8 cellular contexts compared by ENCODE assay signal in the genomic region with DNA sequence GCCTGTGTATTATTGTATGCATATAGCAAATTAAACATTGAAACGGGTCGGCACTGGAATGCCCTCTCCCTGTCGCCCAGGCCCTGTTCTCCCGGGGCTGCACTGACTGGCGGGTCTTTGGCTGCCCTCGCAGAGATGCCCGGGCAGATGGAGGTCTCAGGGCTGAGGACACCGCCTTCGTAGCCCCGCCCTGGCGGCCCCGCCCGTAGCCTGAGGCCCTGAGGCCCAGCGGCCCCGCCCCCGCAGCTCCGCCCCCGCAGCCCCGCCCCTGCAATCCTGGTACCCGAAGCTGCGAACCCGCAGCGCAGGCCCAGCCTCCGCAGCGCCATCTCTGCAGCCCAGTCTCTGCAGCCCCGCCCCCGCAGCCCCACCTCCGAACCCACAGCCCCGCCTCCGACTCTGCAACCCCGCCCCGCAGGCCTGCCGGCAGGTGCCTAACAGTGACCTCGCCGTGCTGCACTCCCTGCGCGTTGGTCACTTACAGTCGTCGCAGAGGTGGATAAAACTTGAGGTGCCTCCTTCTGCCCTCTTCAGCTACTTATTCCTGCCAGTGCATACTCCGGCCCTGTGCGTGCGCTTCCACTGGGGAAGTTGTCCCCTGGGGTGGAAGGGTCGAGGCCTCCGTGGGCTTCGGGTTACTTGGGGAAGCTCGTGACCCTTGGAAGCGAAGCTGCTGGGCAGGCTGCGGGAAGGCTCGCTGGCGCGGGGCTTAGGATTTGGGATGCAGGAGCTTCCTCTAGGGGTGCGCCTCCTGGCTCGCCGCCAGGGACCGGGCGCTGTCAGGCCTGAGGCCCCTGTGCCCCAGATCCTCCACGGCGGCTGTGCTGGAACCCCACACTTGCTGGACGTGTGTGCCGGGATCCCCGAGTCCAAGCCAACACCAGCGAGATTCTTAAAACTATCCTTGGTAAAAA.
A peak's percentile ranks its signal among the peaks of the same experiment; 100 is the strongest.
DNase-seq lines count a peak whose midpoint lies in the region; ATAC-seq and TF ChIP-seq lines count a peak whose summit lies in the region.

No MANE protein-coding gene starts in this region.

- dilution Hi-C loops in mammary epithelial cell (cut with HindIII; ENCODE audit: low sequenced_read_pairs): loop anchor here (10.0 kb wide), 1 partner anchor 1080 kb away; no protein-coding TSS in a partner anchor

- 60% methylated on average over 13 of the region's 62 CpGs for WGBS in mammary epithelial cell (ENCODE audit: low coverage, missing lambda C conversion rate)

- H3K79me2 ChIP-seq in mammary epithelial cell (ENCODE audit: insufficient read depth, low read length): no peaks in the 10 kb centered on the region

- H3K4me1 Mint-ChIP-seq in activated B cell treated with CpG ODN at 0.5 μM for 24 hours: peaks cover 23% of the 10 kb centered on the region

- intact Hi-C loops in activated B cell treated with CpG ODN at 0.5 μM for 24 hours (cut with micrococcal nuclease): loop anchor here (1.0 to 10.0 kb wide), 9 partner anchors 29 to 1340 kb away; partner anchors contain the start of genes ICE1, MED10, NSUN2 and SRD5A1
- intact Hi-C loops in mammary epithelial cell (cut with micrococcal nuclease): loop anchor here (5.0 to 10.0 kb wide), 2 partner anchors 883 to 1250 kb away; partner anchors contain the start of gene MED10

- H3K9ac ChIP-seq in mammary epithelial cell (ENCODE audit: insufficient read depth, low read length): no peak overlapping the region

- H3K27me3 Mint-ChIP-seq in activated B cell treated with CpG ODN at 0.5 μM for 24 hours: peaks cover 4% of the 10 kb centered on the region

- no peaks in the 10 kb centered on the region for H4K20me1 ChIP-seq in mammary epithelial cell (ENCODE audit: insufficient read depth, low read length)

- H3K4me3 Mint-ChIP-seq in activated B cell treated with CpG ODN at 0.5 μM for 24 hours: peak overlapping the region; percentile 38

- no peaks in the 10 kb centered on the region for H3K9me3 ChIP-seq in mammary epithelial cell (replicated peaks; ENCODE audit: insufficient read depth, low read length)

- CTCF ChIA-PET in activated B cell treated with CpG ODN at 0.5 μM for 24 hours (lab: Charles Lee): no interaction called here
- CTCF ChIA-PET in mammary epithelial cell (lab: Charles Lee; ENCODE audit: low non-redundant PET): no interaction called here

- H3K27ac ChIP-seq in mammary epithelial cell (ENCODE audit: insufficient read depth, low read depth, low read length): no peak overlapping the region

- H3K27ac Mint-ChIP-seq in activated B cell treated with CpG ODN at 0.5 μM for 24 hours: no peak overlapping the region

- no peaks in the 10 kb centered on the region for H3K36me3 ChIP-seq in mammary epithelial cell (ENCODE audit: insufficient read depth, low read length)

- H3K36me3 Mint-ChIP-seq in activated B cell treated with CpG ODN at 0.5 μM for 24 hours (ENCODE audit: low read depth): peaks cover 12% of the 10 kb centered on the region

- TF ChIP-seq CTCF in activated B cell treated with CpG ODN at 0.5 μM for 24 hours (IDR thresholded peaks at IDR 0.05): no peak
- TF ChIP-seq CTCF in mammary epithelial cell (conservative IDR thresholded peaks at IDR 0.05 in 1 of 2, IDR thresholded peaks at IDR 0.05 in 1 of 2; ENCODE audit: extremely low read depth in 1 of 2, insufficient read depth in 1 of 2, low read depth in 1 of 2, low read length in 2 of 2): no peak

- H3K4me2 ChIP-seq in mammary epithelial cell (ENCODE audit: insufficient read depth, low read depth, low read length): peak overlapping the region; percentile 46

- no peak overlapping the region for H3K4me3 ChIP-seq in mammary epithelial cell (replicated peaks in 1 of 3; ENCODE audit: insufficient read depth in 1 of 3, low read depth in 2 of 3, low read length in 3 of 3)

- peaks cover 3% of the 10 kb centered on the region for H3K4me1 ChIP-seq in mammary epithelial cell (ENCODE audit: insufficient read depth, low read length)

- in situ Hi-C loops in mammary epithelial cell (cut with MboI; ENCODE audit: low sequenced_read_pairs in 2 of 2): loop anchor here (10.0 to 25.0 kb wide), 3 partner anchors 1093 to 1243 kb away; no protein-coding TSS in a partner anchor

- ATAC-seq in GM19395 (IDR thresholded peaks at IDR 0.05; ENCODE audit: unreplicated experiment) (peak; percentile 68), HG03521 (IDR thresholded peaks at IDR 0.05; ENCODE audit: unreplicated experiment) (peak; percentile 79), activated B cell treated with CpG ODN at 0.5 μM for 24 hours (ENCODE audit: low read depth) (peak; percentile 98)

- H2AFZ ChIP-seq in mammary epithelial cell (ENCODE audit: low read depth, low read length): no peak overlapping the region

- H3K27me3 ChIP-seq in mammary epithelial cell (ENCODE audit: insufficient read depth, low read length): no peaks in the 10 kb centered on the region

- DNase-seq in AG20443 (ENCODE audit: low spot score) (peak; percentile 88), activated B cell treated with CpG ODN at 0.5 μM for 24 hours (peak; percentile 76), mammary epithelial cell (peak; percentile 17), kidney glomerular epithelial cell (lab: John Stamatoyannopoulos, UW) (peak; percentile 27), amniotic stem cell (lab: John Stamatoyannopoulos, UW) (no peak)
- peak; percentile 39 to 81 (median 66) for DNase-seq in stimulated activated CD4-positive, alpha-beta T cell treated with anti-CD3 and anti-CD28 coated beads, TNF-alpha, amount 100 ng/mL, for 24 hours (ENCODE audit: low read depth in 3 of 3)

- POLR2A ChIA-PET in activated B cell treated with CpG ODN at 0.5 μM for 24 hours (lab: Charles Lee): interaction anchor here (0.6 to 0.9 kb wide), 2 partner anchors 695 to 1139 kb away, joined by 3 read pairs; partner anchors contain the start of gene SRD5A1

- H3K9me3 Mint-ChIP-seq in activated B cell treated with CpG ODN at 0.5 μM for 24 hours: no peaks in the 10 kb centered on the region

- BruUV-seq in mammary epithelial cell (replicated peaks; lab: Mats Ljungman, UMichigan): no TSS peak
